Comparison of ENCODE assay signal across 11 cellular contexts in the genomic region with DNA sequence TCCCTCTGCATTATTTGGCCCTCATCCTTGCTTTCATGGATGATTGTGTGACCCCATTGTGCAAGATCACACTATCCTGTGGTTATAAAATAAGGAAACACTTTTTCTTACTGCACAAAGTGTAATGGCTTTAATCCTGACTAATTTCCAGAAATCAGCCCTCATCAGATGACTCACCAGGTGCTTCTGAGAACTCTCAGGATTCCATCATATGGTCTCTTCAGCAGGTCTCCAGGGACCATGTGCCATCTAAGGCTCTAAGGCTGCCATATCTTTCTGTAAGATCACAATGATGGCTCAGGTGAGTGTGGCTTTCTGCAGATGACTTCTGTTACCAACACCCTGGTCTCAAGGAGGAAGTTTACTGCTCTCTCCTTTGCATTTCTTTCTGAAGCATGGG. TPM values are rescaled to one million over a fixed set of nuclear protein-coding genes. Genes with fewer than 3 reads are reported as not detected.
DNase-seq lines count a peak whose midpoint lies in the region; ATAC-seq, FAIRE-seq and TF ChIP-seq lines count a peak whose summit lies in the region.
"Had no signal": no experiment of that assay in that cellular context is flagged by ENCODE, and none has a peak within 500 bp of the region (broad histone marks: within the 10 kb centered on the region; RNA-seq: fewer than 3 reads in every experiment).

No MANE protein-coding gene starts in this region.

- H3K27ac ChIP-seq in small intestine (ENCODE audit: low read depth in 1 of 2, low read length in 1 of 2): no peak overlapping the region

- no peak for FAIRE-seq in small intestine (lab: Jason Lieb, UNC)

- no peak for TF ChIP-seq CTCF in epithelial cell of esophagus (IDR thresholded peaks at IDR 0.05; ENCODE audit: insufficient read depth, low read depth, low read length, missing control alignments)

- no peak overlapping the region for H3K4me3 ChIP-seq in epithelial cell of esophagus (ENCODE audit: low read length)
- H3K4me3 ChIP-seq in small intestine (ENCODE audit: low read depth in 1 of 2, low read length in 2 of 2): no peak overlapping the region

- H3K36me3 ChIP-seq in small intestine (ENCODE audit: control insufficient read depth in 2 of 2, insufficient read depth in 2 of 2, low read length in 2 of 2): no peaks in the 10 kb centered on the region

- DNase-seq in epithelial cell of esophagus (ENCODE audit: low read depth) (peak; percentile 56), small intestine (no peak), anterior cingulate cortex (lab: John Stamatoyannopoulos, UW) (no peak), Ammon's horn (ENCODE audit: low spot score) (no peak), NCI-H82 (lab: John Stamatoyannopoulos, UW) (no peak)
- DNase-seq: EL, KG1 had no signal

- ATAC-seq in GM18861 (IDR thresholded peaks at IDR 0.05; ENCODE audit: unreplicated experiment) (peak; percentile 94), GM21576 (IDR thresholded peaks at IDR 0.05; ENCODE audit: unreplicated experiment) (peak; percentile 92), HG03432 (IDR thresholded peaks at IDR 0.05; ENCODE audit: unreplicated experiment) (peak; percentile 98)
- ATAC-seq: SK-N-SH treated with all-trans-retinoic acid at 6 μM for 48 hours had no signal

- H3K4me1 ChIP-seq in small intestine (ENCODE audit: control insufficient read depth in 2 of 2, insufficient read depth in 1 of 2, low read depth in 1 of 2, low read length in 1 of 2): no peaks in the 10 kb centered on the region

- no peaks in the 10 kb centered on the region for H3K9me3 ChIP-seq in small intestine (ENCODE audit: control insufficient read depth, low read depth)

- no peaks in the 10 kb centered on the region for H3K27me3 ChIP-seq in small intestine (ENCODE audit: control insufficient read depth in 2 of 2, insufficient read depth in 2 of 2, low read length in 2 of 2)

RNA-seq across cellular contexts. Expression of a gene that starts 27.3 kb away (rescaled TPM):
- polyA plus RNA-seq in small intestine: 1 to 10 TPM; 1.1 to 2.9 (median 1.8) TPM
